10 cellular contexts compared by ENCODE assay signal in genomic region chr3:13017361-13018038, GRCh38. TPM values are rescaled to one million over a fixed set of nuclear protein-coding genes. Genes with fewer than 3 reads are reported as not detected.
DNase-seq lines count a peak whose midpoint lies in the region; ATAC-seq and TF ChIP-seq lines count a peak whose summit lies in the region.
"Had no signal": no experiment of that assay in that cellular context is flagged by ENCODE, and none has a peak within 500 bp of the region (broad histone marks: within the 10 kb centered on the region; RNA-seq: fewer than 3 reads in every experiment).

No MANE protein-coding gene starts in this region.

- no peak for TF ChIP-seq POLR2A in esophagus squamous epithelium (IDR thresholded peaks at IDR 0.05)

- no peak for TF ChIP-seq CTCF in esophagus squamous epithelium (IDR thresholded peaks at IDR 0.05)

- no peak overlapping the region for H3K9ac ChIP-seq in adipocyte (ENCODE audit: low read length)
- peak overlapping the region; percentile 10 to 17 for H3K9ac ChIP-seq in mucosa of rectum (ENCODE audit: low read depth in 1 of 2, low read length in 2 of 2)

- peak overlapping the region; percentile 79 for H3K4me3 ChIP-seq in adipocyte (ENCODE audit: low read length)
- H3K4me3 ChIP-seq in mucosa of rectum (ENCODE audit: low read length in 2 of 2): no peak overlapping the region
- no peak overlapping the region for H3K4me3 ChIP-seq in esophagus squamous epithelium
- H3K4me3 ChIP-seq: psoas muscle had no signal

- H3K9me3 ChIP-seq in adipocyte (ENCODE audit: control insufficient read depth, low read length): no peaks in the 10 kb centered on the region
- H3K9me3 ChIP-seq in mucosa of rectum (ENCODE audit: control insufficient read depth in 2 of 2, low read length in 2 of 2): no peaks in the 10 kb centered on the region
- H3K9me3 ChIP-seq in esophagus squamous epithelium: no peaks in the 10 kb centered on the region
- H3K9me3 ChIP-seq: psoas muscle had no signal

- 73 to 74% methylated on average over 8 to 12 of the region's 16 CpGs for WGBS in esophagus squamous epithelium, 2 donors

- DNase-seq in stimulated activated naive CD8-positive, alpha-beta T cell treated with anti-CD3 and anti-CD28 coated beads, Interleukin-15, Interleukin-2, amounts not matched to agents 100 U/mL and 50 U/mL, for 24 hours: no peak
- DNase-seq in adipocyte (ENCODE audit: low read depth) (no peak), esophagus squamous epithelium (lab: John Stamatoyannopoulos, UW) (no peak), NCI-H1417 (lab: John Stamatoyannopoulos, UW) (no peak), caudate nucleus (lab: John Stamatoyannopoulos, UW) (no peak)
- DNase-seq: brain microvascular endothelial cell had no signal

- H3K27me3 Mint-ChIP-seq in stimulated activated naive CD8-positive, alpha-beta T cell treated with anti-CD3 and anti-CD28 coated beads, Interleukin-15, Interleukin-2, amounts not matched to agents 100 ng/mL and 50 ng/mL, for 24 hours: no peaks in the 10 kb centered on the region

- ATAC-seq in stimulated activated naive CD8-positive, alpha-beta T cell treated with anti-CD3 and anti-CD28 coated beads, Interleukin-15, Interleukin-2, amounts not matched to agents 100 U/mL and 50 U/mL, for 24 hours: no peak
- ATAC-seq in HG02678 (IDR thresholded peaks at IDR 0.05; ENCODE audit: unreplicated experiment): no peak

- peaks cover 6% of the 10 kb centered on the region for H3K36me3 Mint-ChIP-seq in stimulated activated naive CD8-positive, alpha-beta T cell treated with anti-CD3 and anti-CD28 coated beads, Interleukin-15, Interleukin-2, amounts not matched to agents 100 ng/mL and 50 ng/mL, for 24 hours (ENCODE audit: low read depth)

- H3K27ac Mint-ChIP-seq in stimulated activated naive CD8-positive, alpha-beta T cell treated with anti-CD3 and anti-CD28 coated beads, Interleukin-15, Interleukin-2, amounts not matched to agents 100 ng/mL and 50 ng/mL, for 24 hours: peak overlapping the region; percentile 97

- H3K4me1 Mint-ChIP-seq in stimulated activated naive CD8-positive, alpha-beta T cell treated with anti-CD3 and anti-CD28 coated beads, Interleukin-15, Interleukin-2, amounts not matched to agents 100 ng/mL and 50 ng/mL, for 24 hours (ENCODE audit: low read depth): peaks cover 51% of the 10 kb centered on the region

- H3K27ac ChIP-seq in mucosa of rectum (ENCODE audit: low read depth in 2 of 2, low read length in 2 of 2) (peak overlapping the region in 1 of 2 donors; percentile 93), esophagus squamous epithelium (peak overlapping the region in 2 of 4 donors; percentile 57 to 77), caudate nucleus (ENCODE audit: low read depth, low read length) (no peak overlapping the region)
- H3K27ac ChIP-seq: brain microvascular endothelial cell had no signal

- H3K27me3 ChIP-seq in adipocyte (replicated peaks; ENCODE audit: control insufficient read depth, insufficient read depth, low read length) (no peaks in the 10 kb centered on the region), mucosa of rectum (ENCODE audit: control insufficient read depth in 2 of 2, insufficient read depth in 2 of 2, low read length in 2 of 2) (no peaks in the 10 kb centered on the region), esophagus squamous epithelium (peaks cover 0 to 39% (median 0%) of the 10 kb centered on the region in 4 donors)
- H3K27me3 ChIP-seq: brain microvascular endothelial cell had no signal

- intact Hi-C loops in esophagus squamous epithelium (cut with DNase I): no loop called here

- H3K4me1 ChIP-seq in adipocyte (ENCODE audit: control insufficient read depth, insufficient read depth, low read length) (peaks cover 62% of the 10 kb centered on the region), mucosa of rectum (ENCODE audit: control insufficient read depth in 2 of 2, insufficient read depth in 2 of 2, low read length in 2 of 2) (peaks cover 38 to 44% of the 10 kb centered on the region in 2 donors), esophagus squamous epithelium (peaks cover 37 to 68% (median 56%) of the 10 kb centered on the region in 3 donors)

- H3K36me3 ChIP-seq in adipocyte (ENCODE audit: control insufficient read depth, insufficient read depth, low read length, severe bottlenecking): no peaks in the 10 kb centered on the region
- no peaks in the 10 kb centered on the region for H3K36me3 ChIP-seq in mucosa of rectum (ENCODE audit: control insufficient read depth in 2 of 2, insufficient read depth in 2 of 2, low read length in 2 of 2)
- H3K36me3 ChIP-seq in esophagus squamous epithelium: no peaks in the 10 kb centered on the region
- H3K36me3 ChIP-seq: brain microvascular endothelial cell had no signal

- H3K4me3 Mint-ChIP-seq in stimulated activated naive CD8-positive, alpha-beta T cell treated with anti-CD3 and anti-CD28 coated beads, Interleukin-15, Interleukin-2, amounts not matched to agents 100 ng/mL and 50 ng/mL, for 24 hours: peak overlapping the region; percentile 1

- no peaks in the 10 kb centered on the region for H3K9me3 Mint-ChIP-seq in stimulated activated naive CD8-positive, alpha-beta T cell treated with anti-CD3 and anti-CD28 coated beads, Interleukin-15, Interleukin-2, amounts not matched to agents 100 ng/mL and 50 ng/mL, for 24 hours

RNA-seq across cellular contexts. Expression of gene IQSEC1, which starts 55.7 kb away (rescaled TPM):
- 10 to 100 TPM in 2 of 4 donors, 1 to 10 TPM in 2; 7.3 to 27.1 (median 10.7) TPM for total RNA-seq in esophagus squamous epithelium
